Comparison of ENCODE assay signal across 28 cellular contexts in genomic region chr15:78175333-78175732, GRCh38. TPM values are rescaled to one million over a fixed set of nuclear protein-coding genes. Genes with fewer than 3 reads are reported as not detected.
A peak's percentile ranks its signal among the peaks of the same experiment; 100 is the strongest.
DNase-seq lines count a peak whose midpoint lies in the region; ATAC-seq and TF ChIP-seq lines count a peak whose summit lies in the region.
"Had no signal": no experiment of that assay in that cellular context is flagged by ENCODE, and none has a peak within 500 bp of the region (broad histone marks: within the 10 kb centered on the region; RNA-seq: fewer than 3 reads in every experiment).

No MANE protein-coding gene starts in this region.

- H4K20me1 ChIP-seq in BLaER1 (no peaks in the 10 kb centered on the region), IMR-90 (ENCODE audit: insufficient read depth, low read length) (no peaks in the 10 kb centered on the region), PC-3 (ENCODE audit: low read length) (no peaks in the 10 kb centered on the region)

- no peak overlapping the region for H3K27ac ChIP-seq in BLaER1
- no peak overlapping the region for H3K27ac ChIP-seq in IMR-90 (ENCODE audit: insufficient read depth, low read length)
- H3K27ac ChIP-seq in PC-3 (ENCODE audit: low read length) = no peak overlapping the region
- H3K27ac ChIP-seq in endodermal cell (ENCODE audit: low read depth, low read length) = no peak overlapping the region
- H3K27ac ChIP-seq: GM23248, ovary, stomach, tibial artery had no signal

- no peaks in the 10 kb centered on the region for H3K4me1 Mint-ChIP-seq in endodermal cell
- H3K4me1 Mint-ChIP-seq: nephron had no signal

- H3K9me3 ChIP-seq in BLaER1 (peaks cover 3% of the 10 kb centered on the region; the same call in 1 of the 2 replicates), IMR-90 (ENCODE audit: control insufficient read depth, insufficient read depth, low read length) (no peaks in the 10 kb centered on the region; the same call in 1 of the 2 replicates), PC-3 (ENCODE audit: low read length) (no peaks in the 10 kb centered on the region), endodermal cell (ENCODE audit: control insufficient read depth, low read length) (no peaks in the 10 kb centered on the region)
- H3K9me3 ChIP-seq: mucosa of descending colon, ovary, stomach, tibial artery had no signal

- DNase-seq in IMR-90 (no peak), PC-3 (no peak), lower leg skin (ENCODE audit: low spot score in 2 of 2) (peak; percentile 8 to 32), endodermal cell (no peak), GM10266 (ENCODE audit: extremely low spot score) (no peak)
- DNase-seq in activated CD4-positive, alpha-beta T cell treated with anti-CD3 and anti-CD28 coated beads for 4 hours = no peak
- DNase-seq: activated CD4-positive, alpha-beta memory T cell treated with anti-CD3 and anti-CD28 coated beads, Interleukin-2, amount 10 ng/mL, durations not matched to agents 7 days and 5 days; activated naive CD8-positive, alpha-beta T cell treated with anti-CD3 and anti-CD28 coated beads for 36 hours; aorta; CD4-positive, CD25-positive, alpha-beta regulatory T cell; foreskin fibroblast; GM23248; HFFc6; mucosa of descending colon; NCI-H187 treated with DMSO at 0.1 percent for 48 hours; NCI-H226; NCI-H774; ovary; stimulated activated CD4-positive, alpha-beta T cell treated with anti-CD3 and anti-CD28 coated beads, Interleukin-1b, Interleukin-23, amount 100 ng/mL, for 48 hours; stimulated activated CD8-positive, alpha-beta memory T cell treated with anti-CD3 and anti-CD28 coated beads, Interleukin-4, amount 100 ng/mL, for 48 hours; stomach; T-cell; tibial artery had no signal

- TF ChIP-seq CTCF in IMR-90 (conservative IDR thresholded peaks at IDR 0.05; ENCODE audit: low read depth, low read length) = no peak
- TF ChIP-seq CTCF in PC-3 (conservative IDR thresholded peaks at IDR 0.05; ENCODE audit: low read depth, low read length) = no peak
- no peak for TF ChIP-seq CTCF in lower leg skin (IDR thresholded peaks at IDR 0.05)
- TF ChIP-seq CTCF in endodermal cell (conservative IDR thresholded peaks at IDR 0.05) = no peak
- TF ChIP-seq CTCF in GM10266 (IDR thresholded peaks at IDR 0.05; ENCODE audit: control insufficient read depth, insufficient read depth, low read depth, missing control alignments) = no peak

- no peak overlapping the region for H4K5ac ChIP-seq in IMR-90 (ENCODE audit: low read depth, low read length)

- in situ Hi-C loops in IMR-90 (cut with MboI; ENCODE audit: low sequenced_read_pairs) = no loop called here

- BruUV-seq in IMR-90 (replicated peaks; lab: Mats Ljungman, UMichigan) (no TSS peak), PC-3 (replicated peaks; lab: Mats Ljungman, UMichigan) (no TSS peak)

- H3F3A ChIP-seq in PC-3 (ENCODE audit: low read length, unreplicated experiment) = no peaks in the 10 kb centered on the region

- CTCF ChIA-PET in IMR-90 (lab: Yijun Ruan, JAX) (no interaction called here), PC-3 (lab: Charles Lee) (no interaction called here)

- H3K4me3 ChIP-seq in BLaER1 (no peak overlapping the region), IMR-90 (ENCODE audit: insufficient read depth, low read depth, low read length) (no peak overlapping the region), PC-3 (ENCODE audit: low read length) (no peak overlapping the region), lower leg skin (ENCODE audit: low read depth, poor library complexity, severe bottlenecking) (no peak overlapping the region), endodermal cell (ENCODE audit: low read length) (no peak overlapping the region)
- H3K4me3 ChIP-seq: GM23248, mucosa of descending colon, ovary, smooth muscle cell, stomach, tibial artery had no signal

- H3K14ac ChIP-seq in IMR-90 (replicated peaks; ENCODE audit: low read depth, low read length) = no peak overlapping the region

- H3K4me1 ChIP-seq in BLaER1 = peaks cover 36% of the 10 kb centered on the region
- no peaks in the 10 kb centered on the region for H3K4me1 ChIP-seq in IMR-90 (ENCODE audit: control insufficient read depth, insufficient read depth, low read length)
- H3K4me1 ChIP-seq in PC-3 (ENCODE audit: insufficient read depth, low read length) = no peaks in the 10 kb centered on the region
- no peaks in the 10 kb centered on the region for H3K4me1 ChIP-seq in endodermal cell (ENCODE audit: control insufficient read depth, insufficient read depth, low read length)
- H3K4me1 ChIP-seq: tibial artery had no signal

- H3K4me3 Mint-ChIP-seq in endodermal cell = no peak overlapping the region
- H3K4me3 Mint-ChIP-seq: activated CD4-positive, alpha-beta memory T cell treated with anti-CD3 and anti-CD28 coated beads, Interleukin-2, amount 10 ng/mL, durations not matched to agents 7 days and 5 days; HFFc6; nephron had no signal

- 50% methylated on average over 1 of the region's 2 CpGs; no CpG with 5 or more reads in 1 of the 2 experiments for WGBS in IMR-90 (ENCODE audit: extremely low coverage in 2 of 2, insufficient read length in 1 of 2), 2 experiments
- WGBS in lower leg skin, 2 donors = 48 to 56% methylated on average over 2 of the region's 2 CpGs
- 82 to 88% methylated on average over 2 of the region's 2 CpGs for WGBS in endodermal cell (ENCODE audit: insufficient coverage in 1 of 2, insufficient read length in 1 of 2), 2 experiments

- no peak for TF ChIP-seq RAD21 in IMR-90 (IDR thresholded peaks at IDR 0.05; ENCODE audit: low read length)

- no peaks in the 10 kb centered on the region; the same call in 1 of the 2 replicates for H3K9me1 ChIP-seq in IMR-90 (ENCODE audit: insufficient read depth, low read length)

- no peak overlapping the region for H2BK120ac ChIP-seq in IMR-90 (ENCODE audit: low read depth, low read length)

- H3K27ac Mint-ChIP-seq in endodermal cell = no peak overlapping the region
- H3K27ac Mint-ChIP-seq: activated CD4-positive, alpha-beta memory T cell treated with anti-CD3 and anti-CD28 coated beads, Interleukin-2, amount 10 ng/mL, durations not matched to agents 7 days and 5 days; activated naive CD8-positive, alpha-beta T cell treated with anti-CD3 and anti-CD28 coated beads for 36 hours; HFFc6; nephron had no signal

- no peaks in the 10 kb centered on the region for H3K9me3 Mint-ChIP-seq in endodermal cell
- H3K9me3 Mint-ChIP-seq: activated CD4-positive, alpha-beta memory T cell treated with anti-CD3 and anti-CD28 coated beads, Interleukin-2, amount 10 ng/mL, durations not matched to agents 7 days and 5 days; activated naive CD8-positive, alpha-beta T cell treated with anti-CD3 and anti-CD28 coated beads for 36 hours; HFFc6; nephron; T-cell had no signal

- POLR2A ChIA-PET in IMR-90 (lab: Charles Lee; ENCODE audit: unreplicated experiment) (no interaction called here), PC-3 (lab: Charles Lee; ENCODE audit: unreplicated experiment) (no interaction called here)

- peaks cover 24% of the 10 kb centered on the region for H3K36me3 ChIP-seq in BLaER1
- peaks cover 14% of the 10 kb centered on the region; the same call in 1 of the 2 replicates for H3K36me3 ChIP-seq in IMR-90 (ENCODE audit: control insufficient read depth, insufficient read depth, low read length)
- peaks cover 14% of the 10 kb centered on the region for H3K36me3 ChIP-seq in PC-3 (ENCODE audit: low read depth, low read length)
- H3K36me3 ChIP-seq in endodermal cell (ENCODE audit: control insufficient read depth, insufficient read depth, low read length) = peaks cover 18% of the 10 kb centered on the region
- H3K36me3 ChIP-seq: ovary had no signal

- H2BK15ac ChIP-seq in IMR-90 (ENCODE audit: low read depth, low read length) = no peak overlapping the region

- intact Hi-C loops in IMR-90 (cut with micrococcal nuclease) (no loop called here), PC-3 (cut with micrococcal nuclease) (loop anchor here (5.0 kb wide), 1 partner anchor 58 kb away; no protein-coding TSS in a partner anchor), lower leg skin (cut with DNase I; ENCODE audit: low total_unique reads) (no loop called here)

- no peaks in the 10 kb centered on the region for H3K27me3 ChIP-seq in BLaER1
- H3K27me3 ChIP-seq in IMR-90 (ENCODE audit: control insufficient read depth, insufficient read depth, low read length) = peaks cover 6% of the 10 kb centered on the region
- no peaks in the 10 kb centered on the region for H3K27me3 ChIP-seq in PC-3 (ENCODE audit: low read length)
- H3K27me3 ChIP-seq in endodermal cell (ENCODE audit: control insufficient read depth, insufficient read depth, low read length, poor library complexity, severe bottlenecking) = no peaks in the 10 kb centered on the region
- H3K27me3 ChIP-seq: ovary, stomach, tibial artery had no signal

- no peaks in the 10 kb centered on the region for H3K27me3 Mint-ChIP-seq in endodermal cell (ENCODE audit: insufficient read depth)
- H3K27me3 Mint-ChIP-seq: activated CD4-positive, alpha-beta memory T cell treated with anti-CD3 and anti-CD28 coated beads, Interleukin-2, amount 10 ng/mL, durations not matched to agents 7 days and 5 days; activated naive CD8-positive, alpha-beta T cell treated with anti-CD3 and anti-CD28 coated beads for 36 hours; CD4-positive, CD25-positive, alpha-beta regulatory T cell; T-cell had no signal

- no peak overlapping the region for H4K8ac ChIP-seq in IMR-90 (ENCODE audit: low read depth in 2 of 2, low read length in 2 of 2)

- no peak overlapping the region for H3K56ac ChIP-seq in IMR-90 (ENCODE audit: extremely low read depth, insufficient read depth, low read length)

- ATAC-seq in IMR-90 (ENCODE audit: low read depth) = no peak
- peak; percentile 45; the same call in 1 of the 2 replicates for ATAC-seq in PC-3
- ATAC-seq: esophagus mucosa, T-cell had no signal

- no peak overlapping the region for H3K18ac ChIP-seq in IMR-90 (ENCODE audit: low read depth, low read length)

- H2BK20ac ChIP-seq in IMR-90 (ENCODE audit: low read depth, low read length) = no peak overlapping the region

- H3K79me1 ChIP-seq in IMR-90 (ENCODE audit: low read depth in 1 of 2, low read length in 2 of 2) = no peaks in the 10 kb centered on the region

- H3K4me2 ChIP-seq in BLaER1 = peak overlapping the region; percentile 77
- H3K4me2 ChIP-seq in IMR-90 (ENCODE audit: low read depth, low read length) = no peak overlapping the region
- no peak overlapping the region for H3K4me2 ChIP-seq in PC-3 (ENCODE audit: low read length)
- H3K4me2 ChIP-seq: smooth muscle cell had no signal

- no peaks in the 10 kb centered on the region for H3K79me2 ChIP-seq in PC-3 (ENCODE audit: low read length)

- TF ChIP-seq POLR2A in IMR-90 (IDR thresholded peaks at IDR 0.05; ENCODE audit: low read depth, low read length) (no peak), lower leg skin (IDR thresholded peaks at IDR 0.05) (no peak)

- H3K9me2 ChIP-seq in PC-3 (replicated peaks; ENCODE audit: low read length) = no peaks in the 10 kb centered on the region

- no peak overlapping the region for H3K9ac ChIP-seq in BLaER1
- H3K9ac ChIP-seq in IMR-90 (ENCODE audit: low read depth, low read length) = no peak overlapping the region
- H3K9ac ChIP-seq in PC-3 (ENCODE audit: low read length) = no peak overlapping the region
- no peak overlapping the region for H3K9ac ChIP-seq in endodermal cell (ENCODE audit: extremely low read depth, low read length, poor library complexity, severe bottlenecking)
- H3K9ac ChIP-seq: GM23248 had no signal

- peaks cover 17% of the 10 kb centered on the region for H3K36me3 Mint-ChIP-seq in endodermal cell (ENCODE audit: low read depth)

- H2AK5ac ChIP-seq in IMR-90 (ENCODE audit: low read depth, low read length) = no peak overlapping the region

- H2BK5ac ChIP-seq in IMR-90 (ENCODE audit: low read depth, low read length, poor library complexity, severe bottlenecking) = no peak overlapping the region

- H4K91ac ChIP-seq in IMR-90 (ENCODE audit: insufficient read depth, low read depth, low read length) = no peak overlapping the region

- H3K23ac ChIP-seq in IMR-90 (ENCODE audit: low read depth, low read length) = no peak overlapping the region

- H2AK9ac ChIP-seq in IMR-90 (replicated peaks; ENCODE audit: low read depth, low read length, poor library complexity) = no peak overlapping the region

- H3K4ac ChIP-seq in IMR-90 (ENCODE audit: low read depth, low read length) = no peak overlapping the region

- H2AFZ ChIP-seq in IMR-90 (replicated peaks; ENCODE audit: low read length, poor library complexity) = peak overlapping the region; percentile 46
- no peak overlapping the region for H2AFZ ChIP-seq in PC-3 (ENCODE audit: low read length)
- H2AFZ ChIP-seq: GM23248 had no signal

- dilution Hi-C loops in IMR-90 (cut with HindIII; ENCODE audit: low sequenced_read_pairs, unreplicated experiment) = no loop called here

RNA-seq across cellular contexts. Expression of gene IDH3A, which starts 26.2 kb away (rescaled TPM):
- 47.7 and 64.4 TPM in 2 replicates for total RNA-seq in IMR-90 (2012; rRNA removed)
- 33.9 and 34.5 TPM in 2 replicates for polyA plus RNA-seq in IMR-90 (2012; rRNA removed)
- 4.8 and 8.6 TPM in 2 replicates for polyA plus RNA-seq in IMR-90 (2012; cell fraction: cytosol; rRNA removed)
- polyA plus RNA-seq in IMR-90 (2012; cell fraction: nucleus; rRNA removed; ENCODE audit: low replicate concordance) = 6.3 and 41.0 TPM in 2 replicates
- total RNA-seq in PC-3 (2014; rRNA removed) = 55.0 and 78.8 TPM in 2 replicates
- 10 to 100 TPM; 51.0 to 77.2 (median 60.8) TPM for total RNA-seq in lower leg skin
- total RNA-seq in endodermal cell = 10 to 100 TPM; 34.2 to 43.2 TPM
- polyA plus RNA-seq in endodermal cell (2013, experiment 1 of 2) = 16.1 TPM
- 16.9 TPM for polyA plus RNA-seq in endodermal cell (2013, experiment 2 of 2)

RNA-seq across cellular contexts. Expression of gene CIB2, which starts 44.1 kb away (rescaled TPM):
- total RNA-seq in IMR-90 (2012; rRNA removed) (2.2 and 2.5 TPM in 2 replicates), PC-3 (2014; rRNA removed) (7.3 and 10.4 TPM in 2 replicates), lower leg skin (10 to 100 TPM in 2 of 4 donors, 1 to 10 TPM in 2; 6.6 to 16.2 (median 10.9) TPM), endodermal cell (10 to 100 TPM; 40.6 to 41.7 TPM)
- 2.4 and 2.8 TPM in 2 replicates for polyA plus RNA-seq in IMR-90 (2012; rRNA removed)
- 2.5 and 3.1 TPM in 2 replicates for polyA plus RNA-seq in IMR-90 (2012; cell fraction: cytosol; rRNA removed)
- polyA plus RNA-seq in IMR-90 (2012; cell fraction: nucleus; rRNA removed; ENCODE audit: low replicate concordance) = 0.83 and 2.3 TPM in 2 replicates
- 42.9 TPM for polyA plus RNA-seq in endodermal cell (2013, experiment 1 of 2)
- polyA plus RNA-seq in endodermal cell (2013, experiment 2 of 2) = 38.6 TPM

RNA-seq across cellular contexts. Expression of gene ACSBG1, which starts 59.0 kb away (rescaled TPM):
- total RNA-seq in IMR-90 (2012; rRNA removed) (not detected in 2 replicates), PC-3 (2014; rRNA removed) (0.36 and 0.40 TPM in 2 replicates), lower leg skin (100 to 1,000 TPM in 1 of 4 donors, 10 to 100 TPM in 3; 75.9 to 131 (median 92.8) TPM), endodermal cell (1 to 10 TPM in 1 of 2 donors, under 1 TPM in 1; 0.27 to 1.2 TPM)
- polyA plus RNA-seq in IMR-90 (2012; rRNA removed) = 0.02 and 0.03 TPM in 2 replicates
- polyA plus RNA-seq in IMR-90 (2012; cell fraction: cytosol; rRNA removed) = not detected in 2 replicates
- 0.22 TPM in 1 of 2 replicates, not detected in the other for polyA plus RNA-seq in IMR-90 (2012; cell fraction: nucleus; rRNA removed; ENCODE audit: low replicate concordance)
- polyA plus RNA-seq in endodermal cell (2013, experiment 1 of 2) = 1.6 TPM
- 2.4 TPM for polyA plus RNA-seq in endodermal cell (2013, experiment 2 of 2)
- total RNA-seq: activated CD4-positive, alpha-beta memory T cell treated with anti-CD3 and anti-CD28 coated beads, Interleukin-2, amount 10 ng/mL, durations not matched to agents 7 days and 5 days; aorta; esophagus mucosa; GM23248; HFFc6; lung microvascular endothelial cell; T-cell had no signal

Comparison
In these comparisons a context has a peak if more than half of its experiments do, and no peak if none do; other contexts are left out.
1. DNase-seq: peak in lower leg skin (2 of 2); none in IMR-90 (single experiment), PC-3 (single experiment), activated CD4-positive, alpha-beta T cell treated with anti-CD3 and anti-CD28 coated beads for 4 hours (0 of 2), endodermal cell (single experiment) and GM10266 (single experiment).
2. RNA of gene ACSBG1, which starts 59.0 kb away (total RNA-seq): 75.9 to 131 TPM in lower leg skin; 0.27 to 1.2 TPM in endodermal cell, 0.36 to 0.40 TPM in PC-3 and not detected in IMR-90; every median in the first group is over 10 times any median in the second.